8 cellular contexts compared by ENCODE assay signal in genomic region chr7:6271694-6272371, GRCh38. TPM values are rescaled to one million over a fixed set of nuclear protein-coding genes. Genes with fewer than 3 reads are reported as not detected.
DNase-seq lines count a peak whose midpoint lies in the region; ATAC-seq and TF ChIP-seq lines count a peak whose summit lies in the region.

No MANE protein-coding gene starts in this region.

- H3K4me1 Mint-ChIP-seq in activated B cell treated with CpG ODN at 0.5 μM for 24 hours (peaks cover 19% of the 10 kb centered on the region), endodermal cell (peaks cover 14% of the 10 kb centered on the region), type B pancreatic cell (ENCODE audit: unreplicated experiment) (peaks cover 36% of the 10 kb centered on the region)

- H3K36me3 ChIP-seq in endodermal cell (ENCODE audit: control insufficient read depth, insufficient read depth, low read length), result no peaks in the 10 kb centered on the region
- H3K36me3 ChIP-seq in muscle layer of colon (ENCODE audit: insufficient read depth, low read length), result no peaks in the 10 kb centered on the region

- H3K27me3 ChIP-seq in endodermal cell (ENCODE audit: control insufficient read depth, insufficient read depth, low read length, poor library complexity, severe bottlenecking) (peaks cover 73% of the 10 kb centered on the region), muscle layer of colon (ENCODE audit: control insufficient read depth in 1 of 2, insufficient read depth in 2 of 2, low read length in 2 of 2) (no peaks in the 10 kb centered on the region)

- H3K4me3 ChIP-seq in GM12875 (ENCODE audit: low read depth, low read length) (peak overlapping the region; percentile 82), endodermal cell (ENCODE audit: low read length) (peak overlapping the region; percentile 93), muscle layer of colon (ENCODE audit: low read depth in 1 of 2, low read length in 2 of 2) (peak overlapping the region; percentile 90 to 94)

- H3K4me1 ChIP-seq in endodermal cell (ENCODE audit: control insufficient read depth, insufficient read depth, low read length) (no peaks in the 10 kb centered on the region), muscle layer of colon (ENCODE audit: insufficient read depth, low read length) (peaks cover 15% of the 10 kb centered on the region)

- peak overlapping the region; percentile 89 for H3K4me3 Mint-ChIP-seq in activated B cell treated with CpG ODN at 0.5 μM for 24 hours
- peak overlapping the region; percentile 81 for H3K4me3 Mint-ChIP-seq in endodermal cell
- H3K4me3 Mint-ChIP-seq in type B pancreatic cell, result peak overlapping the region; percentile 96

- CTCF ChIA-PET in activated B cell treated with CpG ODN at 0.5 μM for 24 hours (lab: Charles Lee), result interaction anchor here (1.0 to 1.3 kb wide), 2 partner anchors 10 to 112 kb away, joined by 4 to 5 read pairs; no protein-coding TSS in a partner anchor

- H3K27ac ChIP-seq in endodermal cell (ENCODE audit: low read depth, low read length) (no peak overlapping the region), muscle layer of colon (ENCODE audit: low read depth, low read length) (peak overlapping the region; percentile 65)

- H3K9me3 Mint-ChIP-seq in activated B cell treated with CpG ODN at 0.5 μM for 24 hours (no peaks in the 10 kb centered on the region), endodermal cell (no peaks in the 10 kb centered on the region), type B pancreatic cell (no peaks in the 10 kb centered on the region)

- POLR2A ChIA-PET in activated B cell treated with CpG ODN at 0.5 μM for 24 hours (lab: Charles Lee), result interaction anchor here (0.8 kb wide), 1 partner anchor 10 kb away, joined by 3 read pairs; no protein-coding TSS in a partner anchor

- H3K27me3 Mint-ChIP-seq in activated B cell treated with CpG ODN at 0.5 μM for 24 hours (peaks cover 8% of the 10 kb centered on the region), endodermal cell (ENCODE audit: insufficient read depth) (peaks cover 57% of the 10 kb centered on the region), type B pancreatic cell (peaks cover 5% of the 10 kb centered on the region)

- H3K9me3 ChIP-seq in endodermal cell (ENCODE audit: control insufficient read depth, low read length) (no peaks in the 10 kb centered on the region), muscle layer of colon (ENCODE audit: low read length) (no peaks in the 10 kb centered on the region)

- ATAC-seq in HG03025 (IDR thresholded peaks at IDR 0.05; ENCODE audit: low FRiP score, unreplicated experiment) (peak; percentile 26), activated B cell treated with CpG ODN at 0.5 μM for 24 hours (ENCODE audit: low read depth) (peak; percentile 9)

- 0% methylated on average over 28 to 64 of the region's 64 CpGs for WGBS in endodermal cell (ENCODE audit: insufficient coverage in 1 of 2, insufficient read length in 1 of 2), 2 experiments

- H3K36me3 Mint-ChIP-seq in activated B cell treated with CpG ODN at 0.5 μM for 24 hours (ENCODE audit: low read depth), result no peaks in the 10 kb centered on the region
- no peaks in the 10 kb centered on the region for H3K36me3 Mint-ChIP-seq in endodermal cell (ENCODE audit: low read depth)
- no peaks in the 10 kb centered on the region for H3K36me3 Mint-ChIP-seq in type B pancreatic cell

- peak overlapping the region; percentile 50 for H3K27ac Mint-ChIP-seq in activated B cell treated with CpG ODN at 0.5 μM for 24 hours
- H3K27ac Mint-ChIP-seq in endodermal cell, result peak overlapping the region; percentile 74
- peak overlapping the region; percentile 75 for H3K27ac Mint-ChIP-seq in type B pancreatic cell

- intact Hi-C loops in activated B cell treated with CpG ODN at 0.5 μM for 24 hours (cut with micrococcal nuclease), result loop anchor here (1.0 to 5.0 kb wide), 4 partner anchors 13 to 450 kb away; no protein-coding TSS in a partner anchor

- TF ChIP-seq CTCF in GM12875 (IDR thresholded peaks at IDR 0.05; ENCODE audit: borderline replicate concordance, insufficient read depth, low read depth, low read length), result no peak
- no peak for TF ChIP-seq CTCF in activated B cell treated with CpG ODN at 0.5 μM for 24 hours (IDR thresholded peaks at IDR 0.05)
- TF ChIP-seq CTCF in endodermal cell (conservative IDR thresholded peaks at IDR 0.05), result no peak
- no peak for TF ChIP-seq CTCF in type B pancreatic cell (conservative IDR thresholded peaks at IDR 0.05)

- DNase-seq in activated B cell treated with CpG ODN at 0.5 μM for 24 hours, result peak; percentile 35
- DNase-seq in endodermal cell, result peak; percentile 72
- DNase-seq in type B pancreatic cell (ENCODE audit: extremely low spot score, unreplicated experiment), result no peak
- no peak for DNase-seq in NCI-H2029 treated with DMSO at 0.1 percent for 48 hours (lab: John Stamatoyannopoulos, UW)
- no peak for DNase-seq in amniotic stem cell (lab: John Stamatoyannopoulos, UW)

- H3K9ac ChIP-seq in endodermal cell (ENCODE audit: extremely low read depth, low read length, poor library complexity, severe bottlenecking) (peak overlapping the region; percentile 3), muscle layer of colon (ENCODE audit: low read length) (peak overlapping the region; percentile 61)

RNA-seq across cellular contexts. Expression of gene CYTH3, which starts 0.6 kb away (rescaled TPM):
- total RNA-seq in activated B cell treated with CpG ODN at 0.5 μM for 24 hours (2.6 and 3.6 TPM in 2 replicates), endodermal cell (10 to 100 TPM; 10.6 to 10.8 TPM), type B pancreatic cell (ENCODE audit: low replicate concordance) (31.1 and 36.6 TPM in 2 replicates)
- polyA plus RNA-seq in endodermal cell (2013, experiment 1 of 2), result 17.0 TPM
- polyA plus RNA-seq in endodermal cell (2013, experiment 2 of 2), result 16.5 TPM

Comparison
In these comparisons a context has a peak if more than half of its experiments do, and no peak if none do; other contexts are left out.
1. DNase-seq: peak in activated B cell treated with CpG ODN at 0.5 μM for 24 hours (single experiment) and endodermal cell (single experiment); none in type B pancreatic cell (single experiment), NCI-H2029 treated with DMSO at 0.1 percent for 48 hours (single experiment) and amniotic stem cell (single experiment).
2. Peak in every context shown above with its lines, with median percentiles within 50 percentile points of each other: H3K4me3 ChIP-seq, H3K27ac Mint-ChIP-seq and H3K4me3 Mint-ChIP-seq.